8 cellular contexts compared by ENCODE assay signal in the genomic region with DNA sequence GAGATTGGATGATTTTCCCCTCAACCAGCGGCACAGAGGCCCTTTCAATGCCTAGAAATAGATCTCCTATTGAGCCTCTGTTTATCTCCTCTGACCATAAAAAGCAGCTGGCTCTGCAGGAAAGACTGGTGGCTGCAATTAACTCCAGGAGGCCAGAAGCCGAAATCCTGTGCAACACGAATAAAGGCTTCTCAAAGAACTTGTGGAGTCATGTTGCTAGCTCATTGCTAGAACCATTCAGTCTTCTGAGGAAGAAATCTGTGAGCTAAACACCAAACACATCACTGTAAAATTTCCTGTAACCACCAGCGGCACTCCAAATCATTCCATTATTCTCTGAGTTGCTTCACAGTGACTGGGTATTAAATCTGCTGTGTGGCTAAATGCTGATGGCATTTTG. TPM values are rescaled to one million over a fixed set of nuclear protein-coding genes. Genes with fewer than 3 reads are reported as not detected.
DNase-seq lines count a peak whose midpoint lies in the region; ATAC-seq, FAIRE-seq and TF ChIP-seq lines count a peak whose summit lies in the region.
"Had no signal": no experiment of that assay in that cellular context is flagged by ENCODE, and none has a peak within 500 bp of the region (broad histone marks: within the 10 kb centered on the region; RNA-seq: fewer than 3 reads in every experiment).

No MANE protein-coding gene starts in this region.

- peak overlapping the region; percentile 43 for H3K4me2 ChIP-seq in astrocyte (ENCODE audit: low read length)

- no peaks in the 10 kb centered on the region for H4K20me1 ChIP-seq in astrocyte (ENCODE audit: insufficient read depth, low read length)

- no peaks in the 10 kb centered on the region for H3K36me3 ChIP-seq in astrocyte (ENCODE audit: insufficient read depth, low read length)
- H3K36me3 ChIP-seq in iPS-20b (ENCODE audit: insufficient read depth, low read depth, low read length) = no peaks in the 10 kb centered on the region

- DNase-seq in LHCN-M2 (ENCODE audit: low read depth) (peak; percentile 65), astrocyte (ENCODE audit: low read depth) (peak; percentile 81), SW 1271 (lab: John Stamatoyannopoulos, UW) (no peak)
- no peak for DNase-seq in activated T-helper 1 cell treated with anti-CD3 and anti-CD28 coated beads, Interleukin-12 subunit alpha, Interleukin-12 subunit beta, Interleukin-2, Interleukin-4 antibody, amounts not matched to agents 30 ng/mL and 10 ng/mL and 1 ng/mL, durations not matched to agents 14 hours and 24 hours and 36 hours (ENCODE audit: low spot score)
- DNase-seq: NCI-H446 had no signal

- H3K4me1 ChIP-seq in astrocyte (ENCODE audit: insufficient read depth, low read length) (peaks cover 39% of the 10 kb centered on the region), iPS-20b (ENCODE audit: insufficient read depth, low read length) (peaks cover 16% of the 10 kb centered on the region; the same call in 1 of the 2 replicates)

- intact Hi-C loops in activated T-helper 1 cell treated with anti-CD3 and anti-CD28 coated beads, Interleukin-12 subunit alpha, Interleukin-12 subunit beta, Interleukin-2, Interleukin-4 antibody, amounts not matched to agents 30 ng/mL and 10 ng/mL and 1 ng/mL, durations not matched to agents 14 hours and 24 hours and 36 hours (cut with micrococcal nuclease) = no loop called here

- H3K27ac ChIP-seq in astrocyte (ENCODE audit: low read depth, low read length) (peak overlapping the region; percentile 78), iPS-20b (ENCODE audit: low read length) (no peak overlapping the region), temporal lobe (ENCODE audit: low read depth, low read length) (peak overlapping the region; percentile 75)

- no peak overlapping the region for H3K4me3 ChIP-seq in astrocyte (ENCODE audit: insufficient read depth, low read depth, low read length)
- 0 out of 2 replicates have a peak overlapping the region, but pooled peaks have one; percentile 8 for H3K4me3 ChIP-seq in iPS-20b (ENCODE audit: low read length)

- H2AFZ ChIP-seq in astrocyte (ENCODE audit: low read depth, low read length) = peak overlapping the region; percentile 68

- peaks cover 15% of the 10 kb centered on the region for H3K9me3 Mint-ChIP-seq in astrocyte (ENCODE audit: unreplicated experiment)
- H3K9me3 Mint-ChIP-seq in activated T-helper 1 cell treated with anti-CD3 and anti-CD28 coated beads, Interleukin-12 subunit alpha, Interleukin-12 subunit beta, Interleukin-2, Interleukin-4 antibody, amounts not matched to agents 30 ng/mL and 10 ng/mL and 1 ng/mL, durations not matched to agents 14 hours and 24 hours and 36 hours = peaks cover 9% of the 10 kb centered on the region

- H3K9me3 ChIP-seq in astrocyte (ENCODE audit: insufficient read depth, low read depth, low read length) = no peaks in the 10 kb centered on the region
- H3K9me3 ChIP-seq in iPS-20b (ENCODE audit: insufficient read depth, low read depth, low read length) = no peaks in the 10 kb centered on the region

- H3K79me2 ChIP-seq in astrocyte (ENCODE audit: insufficient read depth, low read length) = no peaks in the 10 kb centered on the region

- H3K4me1 Mint-ChIP-seq in astrocyte (ENCODE audit: low read depth, unreplicated experiment) = peaks cover 43% of the 10 kb centered on the region
- peaks cover 5% of the 10 kb centered on the region for H3K4me1 Mint-ChIP-seq in activated T-helper 1 cell treated with anti-CD3 and anti-CD28 coated beads, Interleukin-12 subunit alpha, Interleukin-12 subunit beta, Interleukin-2, Interleukin-4 antibody, amounts not matched to agents 30 ng/mL and 10 ng/mL and 1 ng/mL, durations not matched to agents 14 hours and 24 hours and 36 hours (ENCODE audit: low read depth)

- no peaks in the 10 kb centered on the region for H3K27me3 Mint-ChIP-seq in astrocyte (ENCODE audit: low read depth, unreplicated experiment)
- peaks cover 13% of the 10 kb centered on the region for H3K27me3 Mint-ChIP-seq in activated T-helper 1 cell treated with anti-CD3 and anti-CD28 coated beads, Interleukin-12 subunit alpha, Interleukin-12 subunit beta, Interleukin-2, Interleukin-4 antibody, amounts not matched to agents 30 ng/mL and 10 ng/mL and 1 ng/mL, durations not matched to agents 14 hours and 24 hours and 36 hours (ENCODE audit: insufficient read depth)

- no peak for ATAC-seq in GM21515 (IDR thresholded peaks at IDR 0.05; ENCODE audit: unreplicated experiment)

- H3K36me3 Mint-ChIP-seq in astrocyte (ENCODE audit: low read depth, unreplicated experiment) = peaks cover 3% of the 10 kb centered on the region
- H3K36me3 Mint-ChIP-seq in activated T-helper 1 cell treated with anti-CD3 and anti-CD28 coated beads, Interleukin-12 subunit alpha, Interleukin-12 subunit beta, Interleukin-2, Interleukin-4 antibody, amounts not matched to agents 30 ng/mL and 10 ng/mL and 1 ng/mL, durations not matched to agents 14 hours and 24 hours and 36 hours (ENCODE audit: low read depth) = peaks cover 1% of the 10 kb centered on the region

- FAIRE-seq in astrocyte (lab: Jason Lieb, UNC) = peak; percentile 84

- no peak for TF ChIP-seq CTCF in astrocyte (IDR thresholded peaks at IDR 0.05; ENCODE audit: insufficient read depth, low read depth, low read length)

- no peak overlapping the region for H3K4me3 Mint-ChIP-seq in astrocyte (ENCODE audit: unreplicated experiment)
- H3K4me3 Mint-ChIP-seq in activated T-helper 1 cell treated with anti-CD3 and anti-CD28 coated beads, Interleukin-12 subunit alpha, Interleukin-12 subunit beta, Interleukin-2, Interleukin-4 antibody, amounts not matched to agents 30 ng/mL and 10 ng/mL and 1 ng/mL, durations not matched to agents 14 hours and 24 hours and 36 hours = no peak overlapping the region

- H3K27ac Mint-ChIP-seq in astrocyte (ENCODE audit: unreplicated experiment) = peak overlapping the region; percentile 100
- no peak overlapping the region for H3K27ac Mint-ChIP-seq in activated T-helper 1 cell treated with anti-CD3 and anti-CD28 coated beads, Interleukin-12 subunit alpha, Interleukin-12 subunit beta, Interleukin-2, Interleukin-4 antibody, amounts not matched to agents 30 ng/mL and 10 ng/mL and 1 ng/mL, durations not matched to agents 14 hours and 24 hours and 36 hours

- no peaks in the 10 kb centered on the region for H3K27me3 ChIP-seq in astrocyte (ENCODE audit: insufficient read depth, low read length)
- peaks cover 10% of the 10 kb centered on the region; the same call in 1 of the 2 replicates for H3K27me3 ChIP-seq in iPS-20b (ENCODE audit: insufficient read depth, low read length)

- H3K9ac ChIP-seq in astrocyte (ENCODE audit: low read length) = peak overlapping the region; percentile 23
- H3K9ac ChIP-seq in iPS-20b (ENCODE audit: low read depth, low read length) = peak overlapping the region; percentile 14; the same call in 1 of the 2 replicates

RNA-seq across cellular contexts. Expression of a gene that starts 49.1 kb away (rescaled TPM):
- 0.83 and 1.5 TPM in 2 replicates for total RNA-seq in LHCN-M2 (2014; rRNA removed)
- 12.7 TPM for polyA plus RNA-seq in LHCN-M2 (2012)
- 32.4 and 32.8 TPM in 2 replicates for total RNA-seq in astrocyte
- total RNA-seq in temporal lobe = 3.4 TPM
- total RNA-seq in activated T-helper 1 cell treated with anti-CD3 and anti-CD28 coated beads, Interleukin-12 subunit alpha, Interleukin-12 subunit beta, Interleukin-2, Interleukin-4 antibody, amounts not matched to agents 30 ng/mL and 10 ng/mL and 1 ng/mL, durations not matched to agents 14 hours and 24 hours and 36 hours = 0.29 TPM in 1 of 2 replicates, not detected in the other

Comparison
In these comparisons a context has a peak if more than half of its experiments do, and no peak if none do; other contexts are left out.
1. DNase-seq: peak in LHCN-M2 (single experiment) and astrocyte (single experiment); none in activated T-helper 1 cell treated with anti-CD3 and anti-CD28 coated beads, Interleukin-12 subunit alpha, Interleukin-12 subunit beta, Interleukin-2, Interleukin-4 antibody, amounts not matched to agents 30 ng/mL and 10 ng/mL and 1 ng/mL, durations not matched to agents 14 hours and 24 hours and 36 hours (single experiment) and SW 1271 (0 of 2).